ENCODE assay signal across 33 cellular contexts in genomic region chr3:53483821-53484220, GRCh38. TPM values are rescaled to one million over a fixed set of nuclear protein-coding genes. Genes with fewer than 3 reads are reported as not detected.
"Had no signal": no experiment of that assay in that cellular context is flagged by ENCODE, and none has a peak within 500 bp of the region (broad histone marks: within the 10 kb centered on the region; RNA-seq: fewer than 3 reads in every experiment).

No MANE protein-coding gene starts in this region.

- H3K9me3 ChIP-seq: ascending aorta, breast epithelium, colonic mucosa, esophagus squamous epithelium had no signal

- H3K27ac Mint-ChIP-seq: activated CD4-positive, alpha-beta memory T cell treated with anti-CD3 and anti-CD28 coated beads for 36 hours; activated CD4-positive, alpha-beta T cell treated with anti-CD3 and anti-CD28 coated beads for 36 hours; activated CD4-positive, alpha-beta T cell treated with anti-CD3 and anti-CD28 coated beads, Interleukin-2, amount 10 ng/mL, durations not matched to agents 24 days and 14 days; activated CD8-positive, alpha-beta memory T cell treated with anti-CD3 and anti-CD28 coated beads, Interleukin-2, amount 10 ng/mL, durations not matched to agents 7 days and 5 days; activated CD8-positive, alpha-beta T cell treated with anti-CD3 and anti-CD28 coated beads, Interleukin-2, amount 10 ng/mL, durations not matched to agents 7 days and 5 days; activated naive CD4-positive, alpha-beta T cell treated with anti-CD3 and anti-CD28 coated beads for 36 hours; activated naive CD4-positive, alpha-beta T cell treated with anti-CD3 and anti-CD28 coated beads, Interleukin-2, amount 50 U/mL, for 24 hours; activated naive CD8-positive, alpha-beta T cell treated with anti-CD3 and anti-CD28 coated beads, Interleukin-2, amount 10 ng/mL, durations not matched to agents 7 days and 5 days; activated T-helper 1 cell treated with anti-CD3 and anti-CD28 coated beads, Interleukin-12 subunit alpha, Interleukin-12 subunit beta, Interleukin-2, Interleukin-4 antibody, amounts not matched to agents 30 ng/mL and 10 ng/mL and 1 ng/mL, durations not matched to agents 14 hours and 24 hours and 36 hours; activated T-helper 2 cell treated with anti-CD3 and anti-CD28 coated beads, Interferon-gamma antibody, Interleukin-2, Interleukin-4, amounts not matched to agents 10 μg/mL and 5 μg/mL and 100 μg/mL, durations not matched to agents 14 hours and 24 hours and 36 hours; brain; T-cell; T-helper 1 cell treated with Interleukin-12 subunit alpha and Interleukin-12 subunit beta and Interleukin-4 antibody, amounts not matched to agents 30 μg/mL and 1 μg/mL, for 36 hours had no signal

- ATAC-seq: activated CD4-positive, alpha-beta T cell treated with anti-CD3 and anti-CD28 coated beads for 36 hours; activated CD8-positive, alpha-beta memory T cell treated with anti-CD3 and anti-CD28 coated beads, Interleukin-2, amount 10 ng/mL, durations not matched to agents 7 days and 5 days; activated CD8-positive, alpha-beta T cell treated with anti-CD3 and anti-CD28 coated beads, Interleukin-2, amount 10 ng/mL, durations not matched to agents 7 days and 5 days; T-cell had no signal

- H3K4me1 Mint-ChIP-seq: activated CD4-positive, alpha-beta T cell treated with anti-CD3 and anti-CD28 coated beads for 36 hours; activated CD4-positive, alpha-beta T cell treated with anti-CD3 and anti-CD28 coated beads, Interleukin-2, amount 10 ng/mL, durations not matched to agents 24 days and 14 days; activated CD8-positive, alpha-beta memory T cell treated with anti-CD3 and anti-CD28 coated beads, Interleukin-2, amount 10 ng/mL, durations not matched to agents 7 days and 5 days had no signal

- H3K4me3 Mint-ChIP-seq: activated CD4-positive, alpha-beta memory T cell treated with anti-CD3 and anti-CD28 coated beads for 36 hours; activated CD4-positive, alpha-beta T cell treated with anti-CD3 and anti-CD28 coated beads for 36 hours; activated CD4-positive, alpha-beta T cell treated with anti-CD3 and anti-CD28 coated beads, Interleukin-2, amount 10 ng/mL, durations not matched to agents 24 days and 14 days; activated CD8-positive, alpha-beta memory T cell treated with anti-CD3 and anti-CD28 coated beads, Interleukin-2, amount 10 ng/mL, durations not matched to agents 7 days and 5 days; activated CD8-positive, alpha-beta T cell treated with anti-CD3 and anti-CD28 coated beads, Interleukin-2, amount 10 ng/mL, durations not matched to agents 7 days and 5 days; activated naive CD4-positive, alpha-beta T cell treated with anti-CD3 and anti-CD28 coated beads for 36 hours; activated naive CD4-positive, alpha-beta T cell treated with anti-CD3 and anti-CD28 coated beads, Interleukin-2, amount 50 U/mL, for 24 hours; activated naive CD8-positive, alpha-beta T cell treated with anti-CD3 and anti-CD28 coated beads, Interleukin-2, amount 10 ng/mL, durations not matched to agents 7 days and 5 days; activated T-helper 1 cell treated with anti-CD3 and anti-CD28 coated beads, Interleukin-12 subunit alpha, Interleukin-12 subunit beta, Interleukin-2, Interleukin-4 antibody, amounts not matched to agents 30 ng/mL and 10 ng/mL and 1 ng/mL, durations not matched to agents 14 hours and 24 hours and 36 hours; brain; T-cell; T-helper 1 cell treated with Interleukin-12 subunit alpha and Interleukin-12 subunit beta and Interleukin-4 antibody, amounts not matched to agents 30 μg/mL and 1 μg/mL, for 36 hours had no signal

- DNase-seq: activated CD4-positive, alpha-beta memory T cell treated with anti-CD3 and anti-CD28 coated beads for 36 hours; activated CD4-positive, alpha-beta T cell treated with anti-CD3 and anti-CD28 coated beads for 36 hours; activated CD4-positive, alpha-beta T cell treated with anti-CD3 and anti-CD28 coated beads, Interleukin-2, amount 10 ng/mL, durations not matched to agents 24 days and 14 days; activated CD4-positive, CD25-positive, alpha-beta regulatory T cell; activated CD4-positive, CD25-positive, alpha-beta regulatory T cell treated with anti-CD3 and anti-CD28 coated beads, Interleukin-2, amount 50 U/mL, for 72 hours; activated CD8-positive, alpha-beta memory T cell treated with anti-CD3 and anti-CD28 coated beads, Interleukin-2, amount 10 ng/mL, durations not matched to agents 7 days and 5 days; activated CD8-positive, alpha-beta memory T cell treated with anti-CD3 and anti-CD28 coated beads, Interleukin-2, amount 50 U/mL, for 4 hours; activated CD8-positive, alpha-beta T cell treated with anti-CD3 and anti-CD28 coated beads, Interleukin-2, amount 10 ng/mL, durations not matched to agents 7 days and 5 days; activated effector memory CD4-positive, alpha-beta T cell treated with anti-CD3 and anti-CD28 coated beads, Interleukin-2, amount 50 U/mL, for 16 hours; activated naive CD4-positive, alpha-beta T cell treated with anti-CD3 and anti-CD28 coated beads for 36 hours; activated naive CD8-positive, alpha-beta T cell treated with anti-CD3 and anti-CD28 coated beads, Interleukin-2, amount 10 ng/mL, durations not matched to agents 7 days and 5 days; activated T-cell treated with anti-CD3 and anti-CD28 coated beads, Interleukin-2, amount 50 U/mL, for 1 hour; activated T-cell treated with anti-CD3 and anti-CD28 coated beads, Interleukin-2, amount 50 U/mL, for 48 hours; central memory CD4-positive, alpha-beta T cell; cerebellar nuclear complex; colonic mucosa; effector CD8-positive, alpha-beta T cell; esophagus squamous epithelium; head of caudate nucleus; T-cell; T-helper 9 cell had no signal

- H3K9me3 Mint-ChIP-seq: activated CD4-positive, alpha-beta memory T cell treated with anti-CD3 and anti-CD28 coated beads for 36 hours; activated CD4-positive, alpha-beta T cell treated with anti-CD3 and anti-CD28 coated beads, Interleukin-2, amount 10 ng/mL, durations not matched to agents 24 days and 14 days; activated naive CD4-positive, alpha-beta T cell treated with anti-CD3 and anti-CD28 coated beads for 36 hours; activated naive CD4-positive, alpha-beta T cell treated with anti-CD3 and anti-CD28 coated beads, Interleukin-2, amount 50 U/mL, for 24 hours; activated naive CD8-positive, alpha-beta T cell treated with anti-CD3 and anti-CD28 coated beads, Interleukin-2, amount 10 ng/mL, durations not matched to agents 7 days and 5 days; activated T-helper 1 cell treated with anti-CD3 and anti-CD28 coated beads, Interleukin-12 subunit alpha, Interleukin-12 subunit beta, Interleukin-2, Interleukin-4 antibody, amounts not matched to agents 30 ng/mL and 10 ng/mL and 1 ng/mL, durations not matched to agents 14 hours and 24 hours and 36 hours; activated T-helper 2 cell treated with anti-CD3 and anti-CD28 coated beads, Interferon-gamma antibody, Interleukin-2, Interleukin-4, amounts not matched to agents 10 μg/mL and 5 μg/mL and 100 μg/mL, durations not matched to agents 14 hours and 24 hours and 36 hours; brain; T-cell; T-helper 1 cell treated with Interleukin-12 subunit alpha and Interleukin-12 subunit beta and Interleukin-4 antibody, amounts not matched to agents 30 μg/mL and 1 μg/mL, for 36 hours had no signal

- H3K4me1 ChIP-seq: ascending aorta, breast epithelium, colonic mucosa, esophagus squamous epithelium had no signal

- H3K27ac ChIP-seq: ascending aorta, breast epithelium, cardiac muscle cell, colonic mucosa, epithelial cell of prostate, esophagus squamous epithelium had no signal

- H3K36me3 ChIP-seq: ascending aorta, breast epithelium, cardiac muscle cell, colonic mucosa, esophagus squamous epithelium had no signal

- H3K4me3 ChIP-seq: ascending aorta, breast epithelium, cardiac muscle cell, colonic mucosa, esophagus squamous epithelium had no signal

- H3K36me3 Mint-ChIP-seq: activated CD4-positive, alpha-beta memory T cell treated with anti-CD3 and anti-CD28 coated beads for 36 hours; activated CD8-positive, alpha-beta memory T cell treated with anti-CD3 and anti-CD28 coated beads, Interleukin-2, amount 10 ng/mL, durations not matched to agents 7 days and 5 days; activated naive CD4-positive, alpha-beta T cell treated with anti-CD3 and anti-CD28 coated beads, Interleukin-2, amount 50 U/mL, for 24 hours; activated naive CD8-positive, alpha-beta T cell treated with anti-CD3 and anti-CD28 coated beads, Interleukin-2, amount 10 ng/mL, durations not matched to agents 7 days and 5 days; brain; T-cell had no signal

RNA-seq across cellular contexts. Expression of gene CACNA1D, which starts 10.6 kb away (rescaled TPM):
- total RNA-seq: activated naive CD4-positive, alpha-beta T cell treated with anti-CD3 and anti-CD28 coated beads for 36 hours; activated naive CD8-positive, alpha-beta T cell treated with anti-CD3 and anti-CD28 coated beads, Interleukin-2, amount 10 ng/mL, durations not matched to agents 7 days and 5 days; dermis microvascular lymphatic vessel endothelial cell; endothelial cell of umbilical vein; fibroblast of villous mesenchyme had no signal
